Comparison of ENCODE assay signal across 12 cellular contexts in the genomic region with DNA sequence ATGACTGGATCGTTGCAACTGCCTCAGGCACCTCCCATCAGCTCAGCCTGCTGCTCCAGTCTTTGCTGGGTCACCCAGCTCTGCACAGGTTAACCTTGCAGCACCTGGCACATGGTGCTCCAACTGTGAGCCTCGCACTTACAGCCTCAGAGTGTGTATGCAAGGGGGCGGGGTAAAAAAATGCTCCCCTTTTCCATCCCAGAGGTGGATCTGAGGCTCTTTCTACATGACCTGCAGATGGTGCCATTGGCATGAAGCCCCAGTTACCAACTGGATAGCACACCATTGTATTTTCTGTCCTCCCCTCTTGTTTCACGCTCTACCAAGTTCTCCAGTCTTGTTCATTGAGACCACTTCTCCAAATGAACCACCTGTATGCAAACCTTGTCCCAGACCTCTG. TPM values are rescaled to one million over a fixed set of nuclear protein-coding genes. Genes with fewer than 3 reads are reported as not detected.
DNase-seq lines count a peak whose midpoint lies in the region; ATAC-seq, FAIRE-seq and TF ChIP-seq lines count a peak whose summit lies in the region.
"Had no signal": no experiment of that assay in that cellular context is flagged by ENCODE, and none has a peak within 500 bp of the region (broad histone marks: within the 10 kb centered on the region; RNA-seq: fewer than 3 reads in every experiment).

No MANE protein-coding gene starts in this region.

- ATAC-seq in GM12878 (peak; percentile 22), omental fat pad (ENCODE audit: low FRiP score) (no peak)

- TF ChIP-seq CTCF in GM12878 (IDR thresholded peaks at IDR 0.05 in 2 of 3, conservative IDR thresholded peaks at IDR 0.05 in 1 of 3; ENCODE audit: control insufficient read depth in 2 of 3, extremely low read depth in 1 of 3, insufficient read depth in 1 of 3, low read depth in 3 of 3, low read length in 3 of 3) (no peak), neural progenitor cell (IDR thresholded peaks at IDR 0.05) (peak; percentile 24), omental fat pad (IDR thresholded peaks at IDR 0.05) (no peak)

- no peak for FAIRE-seq in GM12878 (lab: Jason Lieb, UNC)

- no peaks in the 10 kb centered on the region for H3F3A ChIP-seq in neural progenitor cell (ENCODE audit: low read depth)

- no peak overlapping the region for H3K4me3 ChIP-seq in GM12878
- H3K4me3 ChIP-seq in neural progenitor cell: no peak overlapping the region

- H3K36me3 Mint-ChIP-seq in neural progenitor cell: no peaks in the 10 kb centered on the region

- H3K79me2 ChIP-seq in GM12878 (ENCODE audit: control insufficient read depth, insufficient read depth, low read length) (no peaks in the 10 kb centered on the region), neural progenitor cell (ENCODE audit: low read depth) (no peaks in the 10 kb centered on the region)

- no peaks in the 10 kb centered on the region for H3K9me3 Mint-ChIP-seq in neural progenitor cell

- H3K27ac Mint-ChIP-seq in neural progenitor cell: no peak overlapping the region

- H3K36me3 ChIP-seq in GM12878 (ENCODE audit: control insufficient read depth in 2 of 2, insufficient read depth in 2 of 2, low read length in 1 of 2) (no peaks in the 10 kb centered on the region), neural progenitor cell (no peaks in the 10 kb centered on the region)

- intact Hi-C loops in GM12878 (cut with micrococcal nuclease; ENCODE audit: unreplicated experiment): no loop called here

- RAD21 ChIA-PET in GM12878 (lab: Charles Lee; ENCODE audit: unreplicated experiment): no interaction called here

- SMC1A ChIA-PET in GM12878 (lab: Charles Lee; ENCODE audit: uncharacterized antibody, unreplicated experiment): interaction anchor here (0.5 to 2.0 kb wide), 2 partner anchors 65 to 98 kb away, joined by 4 to 6 read pairs; no protein-coding TSS in a partner anchor

- DNase-seq in NCI-H82 (lab: John Stamatoyannopoulos, UW) (peak; percentile 21), NCI-H82 treated with DMSO at 0.1 percent for 48 hours (lab: John Stamatoyannopoulos, UW; ENCODE audit: unreplicated experiment) (no peak), NAMALWA (ENCODE audit: low spot score) (peak; percentile 5), GM12878 (ENCODE audit: low read depth, low spot score) (no peak), neural progenitor cell (ENCODE audit: low spot score) (peak; percentile 13), omental fat pad (ENCODE audit: low spot score) (no peak), pons (ENCODE audit: low spot score) (no peak), germinal center (ENCODE audit: low spot score) (no peak)
- DNase-seq: activated T-cell treated with anti-CD3 and anti-CD28 coated beads, Interleukin-2, amount 50 U/mL, for 1 hour; NK-92 treated with Interleukin-12 subunit alpha and Interleukin-12 subunit beta, amount 100 ng/mL, for 24 hours; posterior cingulate gyrus; T1000 had no signal

- no peaks in the 10 kb centered on the region for H4K20me1 ChIP-seq in GM12878 (ENCODE audit: control insufficient read depth, insufficient read depth)
- no peaks in the 10 kb centered on the region for H4K20me1 ChIP-seq in neural progenitor cell (ENCODE audit: low read depth)

- H2AFZ ChIP-seq in GM12878 (ENCODE audit: control insufficient read depth, low read depth, low read length) (no peak overlapping the region), neural progenitor cell (replicated peaks) (no peak overlapping the region)

- no peak overlapping the region for H3K9ac ChIP-seq in GM12878 (ENCODE audit: control insufficient read depth, insufficient read depth, low read length)
- H3K9ac ChIP-seq in neural progenitor cell: no peak overlapping the region

- in situ Hi-C loops in GM12878 (cut with MboI): no loop called here

- no peak; the same call in 1 of the 2 replicates for TF ChIP-seq RAD21 in GM12878 (IDR thresholded peaks at IDR 0.05; ENCODE audit: insufficient read depth, low read depth, low read length)

- H3K9me3 ChIP-seq in GM12878 (replicated peaks; ENCODE audit: control insufficient read depth, insufficient read depth, low read length) (no peaks in the 10 kb centered on the region), neural progenitor cell (ENCODE audit: low read depth) (no peaks in the 10 kb centered on the region)

- no peak for TF ChIP-seq EP300 in GM12878 (IDR thresholded peaks at IDR 0.05; ENCODE audit: borderline replicate concordance in 1 of 2, control insufficient read depth in 1 of 2, low read depth in 2 of 2, low read length in 2 of 2)

- no TSS peak for BruUV-seq in GM12878 (replicated peaks; lab: Mats Ljungman, UMichigan)

- no peak for TF ChIP-seq POLR2A in GM12878 (IDR thresholded peaks at IDR 0.05; ENCODE audit: low read depth, low read length)

- H3K4me2 ChIP-seq in GM12878 (ENCODE audit: control insufficient read depth, insufficient read depth): no peak overlapping the region
- no peak overlapping the region for H3K4me2 ChIP-seq in neural progenitor cell

- POLR2A ChIA-PET in GM12878 (lab: Charles Lee): interaction anchor here (0.6 kb wide), 1 partner anchor 34 kb away, joined by 7 read pairs; no protein-coding TSS in a partner anchor

- 7% methylated on average over 4 of the region's 4 CpGs for WGBS in GM12878 (ENCODE audit: insufficient coverage, insufficient replicate concordance, low lambda C conversion rate, missing lambda C conversion rate)

- peaks cover 2% of the 10 kb centered on the region for H3K4me1 Mint-ChIP-seq in neural progenitor cell

- H3K4me3 Mint-ChIP-seq in neural progenitor cell: no peak overlapping the region

- H3K27me3 Mint-ChIP-seq in neural progenitor cell (ENCODE audit: insufficient read depth, low read depth): no peaks in the 10 kb centered on the region

- H3K27ac ChIP-seq in GM12878 (ENCODE audit: control insufficient read depth, insufficient read depth) (no peak overlapping the region), neural progenitor cell (no peak overlapping the region)

- CTCF ChIA-PET in GM12878 (lab: Yijun Ruan, JAX): interaction anchor here (1.1 to 1.2 kb wide), 4 partner anchors 12 to 580 kb away, joined by 3 to 5 read pairs (median 4); no protein-coding TSS in a partner anchor

- H3K4me1 ChIP-seq in GM12878 (ENCODE audit: control insufficient read depth, insufficient read depth, low read length) (no peaks in the 10 kb centered on the region), neural progenitor cell (peaks cover 3% of the 10 kb centered on the region)

- H3K27me3 ChIP-seq in GM12878 (replicated peaks in 1 of 2; ENCODE audit: control insufficient read depth in 2 of 2, insufficient read depth in 2 of 2, low read length in 1 of 2): peaks cover 0 to 2% of the 10 kb centered on the region in 2 experiments; a peak in 2 of 4 replicates
- H3K27me3 ChIP-seq in neural progenitor cell: peaks cover 21% of the 10 kb centered on the region

TF ChIP-seq in GM12878, 131 proteins besides CTCF, POLR2A, EP300 and RAD21:
- TF ChIP-seq, protein P1, sequence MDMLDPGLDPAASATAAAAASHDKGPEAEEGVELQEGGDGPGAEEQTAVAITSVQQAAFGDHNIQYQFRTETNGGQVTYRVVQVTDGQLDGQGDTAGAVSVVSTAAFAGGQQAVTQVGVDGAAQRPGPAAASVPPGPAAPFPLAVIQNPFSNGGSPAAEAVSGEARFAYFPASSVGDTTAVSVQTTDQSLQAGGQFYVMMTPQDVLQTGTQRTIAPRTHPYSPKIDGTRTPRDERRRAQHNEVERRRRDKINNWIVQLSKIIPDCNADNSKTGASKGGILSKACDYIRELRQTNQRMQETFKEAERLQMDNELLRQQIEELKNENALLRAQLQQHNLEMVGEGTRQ (IDR thresholded peaks at IDR 0.05; ENCODE audit: borderline replicate concordance, low read depth, low read length): no peak
- TF ChIP-seq, protein P2, sequence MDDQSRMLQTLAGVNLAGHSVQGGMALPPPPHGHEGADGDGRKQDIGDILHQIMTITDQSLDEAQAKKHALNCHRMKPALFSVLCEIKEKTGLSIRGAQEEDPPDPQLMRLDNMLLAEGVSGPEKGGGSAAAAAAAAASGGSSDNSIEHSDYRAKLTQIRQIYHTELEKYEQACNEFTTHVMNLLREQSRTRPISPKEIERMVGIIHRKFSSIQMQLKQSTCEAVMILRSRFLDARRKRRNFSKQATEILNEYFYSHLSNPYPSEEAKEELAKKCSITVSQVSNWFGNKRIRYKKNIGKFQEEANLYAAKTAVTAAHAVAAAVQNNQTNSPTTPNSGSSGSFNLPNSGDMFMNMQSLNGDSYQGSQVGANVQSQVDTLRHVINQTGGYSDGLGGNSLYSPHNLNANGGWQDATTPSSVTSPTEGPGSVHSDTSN (IDR thresholded peaks at IDR 0.05; ENCODE audit: insufficient replicate concordance, low read depth, low read length): no peak
- no peak for TF ChIP-seq CBX5 (IDR thresholded peaks at IDR 0.05; ENCODE audit: low read depth)
- TF ChIP-seq YBX1 (IDR thresholded peaks at IDR 0.05): no peak

RNA-seq across cellular contexts. Expression of a gene that starts 46.2 kb away (rescaled TPM):
- not detected in 2 replicates for total RNA-seq in GM12878 (2013; cell fraction: nucleolus; rRNA removed)
- total RNA-seq in GM12878 (2014; rRNA removed): not detected in 2 replicates
- not detected in 2 replicates for total RNA-seq in GM12878 (2014; rRNA removed; fragmentation: Illumina TruSeq; extraction: Trizol)
- not detected in 2 replicates for total RNA-seq in GM12878 (2021)
- not detected for polyA plus RNA-seq in GM12878 (2011; ENCODE audit: low read depth)
- not detected in 2 replicates for polyA plus RNA-seq in GM12878 (2011; rRNA removed)
- polyA plus RNA-seq in GM12878 (2011; cell fraction: cytosol; rRNA removed): not detected in 2 replicates
- polyA plus RNA-seq in GM12878 (2011; cell fraction: nucleus; rRNA removed): not detected in 2 replicates
- polyA plus RNA-seq in GM12878 (2012): not detected in 2 replicates
- polyA plus RNA-seq in GM12878 (2014; fragmentation: Illumina TruSeq; extraction: Trizol): not detected in 2 replicates
- not detected for polyA plus RNA-seq in GM12878 (2014; fragmentation: Nextera tagmentation; extraction: Ambion mirVana)
- polyA plus RNA-seq in GM12878 (2014; rRNA removed): not detected in 2 replicates
- not detected for polyA plus RNA-seq in GM12878 (2016; fragmentation: Nextera tagmentation; extraction: Ambion mirVana)
- not detected in 2 replicates for polyA minus RNA-seq in GM12878 (2011; rRNA and poly(A)+ RNA removed)
- polyA minus RNA-seq in GM12878 (2011; cell fraction: cytosol; rRNA and poly(A)+ RNA removed): not detected in 2 replicates
- not detected in 2 replicates for polyA minus RNA-seq in GM12878 (2011; cell fraction: nucleus; rRNA and poly(A)+ RNA removed)
- 0.17 TPM in 1 of 2 replicates, not detected in the other for total RNA-seq in neural progenitor cell (ENCODE audit: low replicate concordance)
- 1 to 10 TPM in 3 of 4 donors, under 1 TPM in 1; 0.65 to 2.7 (median 1.3) TPM for total RNA-seq in omental fat pad

Comparison
In these comparisons a context has a peak if more than half of its experiments do, and no peak if none do; other contexts are left out.
1. DNase-seq: peak in NCI-H82 (single experiment), NAMALWA (single experiment) and neural progenitor cell (single experiment); none in NCI-H82 treated with DMSO at 0.1 percent for 48 hours (single experiment), GM12878 (single experiment), omental fat pad (single experiment), pons (single experiment) and germinal center (single experiment).